In the genomic region with DNA sequence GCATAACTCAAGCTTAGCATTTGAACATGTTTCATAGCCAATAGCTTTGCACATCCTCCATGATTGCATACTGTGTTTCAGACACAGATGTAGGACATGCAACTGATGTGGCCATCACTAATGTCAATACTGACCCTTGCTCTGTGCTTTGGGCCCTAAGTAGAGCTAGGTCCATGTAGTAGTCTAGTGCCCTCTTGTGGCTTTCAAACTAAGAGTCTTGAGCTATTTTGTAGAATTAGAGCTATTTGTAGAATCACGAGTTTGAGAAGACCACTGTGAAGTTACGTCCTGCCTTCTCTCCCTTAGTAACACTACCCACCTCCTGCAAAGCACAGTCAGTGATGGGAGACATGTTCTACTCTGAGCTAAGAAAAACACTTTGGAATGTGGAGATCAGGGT, we compare ENCODE assay signal across 7 cellular contexts.
DNase-seq lines count a peak whose midpoint lies in the region; FAIRE-seq and TF ChIP-seq lines count a peak whose summit lies in the region.

No MANE protein-coding gene starts in this region.

- no peaks in the 10 kb centered on the region for H3K4me1 ChIP-seq in adrenal gland (replicated peaks in 1 of 2)

- H3K4me3 ChIP-seq in adrenal gland, result no peak overlapping the region

- TF ChIP-seq POLR2A in GM12891 (IDR thresholded peaks at IDR 0.05; ENCODE audit: low read depth, low read length) (no peak), adrenal gland (IDR thresholded peaks at IDR 0.05) (no peak)

- no peaks in the 10 kb centered on the region for H3K9me3 ChIP-seq in adrenal gland (replicated peaks in 1 of 3)

- no peak overlapping the region for H3K27ac ChIP-seq in adrenal gland

- H3K27me3 ChIP-seq in adrenal gland, result no peaks in the 10 kb centered on the region

- no peaks in the 10 kb centered on the region for H3K36me3 ChIP-seq in adrenal gland (replicated peaks in 1 of 2)

- FAIRE-seq in GM12891 (lab: Jason Lieb, UNC), result peak; percentile 60
- FAIRE-seq in urothelium cell line (lab: Jason Lieb, UNC), result no peak

- TF ChIP-seq CTCF in adrenal gland (IDR thresholded peaks at IDR 0.05), result peak; percentile 28 to 65 (median 56)

- intact Hi-C loops in adrenal gland (cut with DNase I), result loop anchor here in 1 of 2 donors (5.0 kb wide), 1 partner anchor 469 kb away; the partner anchor contains the start of gene IGFBP5

- WGBS in adrenal gland, 4 donors, result 41 to 66% (median 50%) methylated on average over 2 of the region's 2 CpGs

- no peak for DNase-seq in GM12891 (ENCODE audit: insufficient read length, low spot score)
- DNase-seq in NCI-H1105 treated with DMSO at 0.1 percent for 48 hours (lab: John Stamatoyannopoulos, UW), result peak; percentile 38
- DNase-seq in adrenal gland, result peak in 1 of 7 donors; percentile 11
- peak; percentile 47 for DNase-seq in iPS-NIHi11 (ENCODE audit: low spot score)
- peak; percentile 29 for DNase-seq in urothelium cell line (ENCODE audit: low spot score)
- no peak for DNase-seq in NK-92 (lab: John Stamatoyannopoulos, UW; ENCODE audit: unreplicated experiment)
- no peak for DNase-seq in activated T-cell treated with anti-CD3 and anti-CD28 coated beads, Interleukin-2, amount 50 U/mL, for 48 hours

TF ChIP-seq in GM12891, 5 proteins besides CTCF, POLR2A, EP300 and RAD21:
- no peak for TF ChIP-seq POU2F2 (IDR thresholded peaks at IDR 0.05; ENCODE audit: low read depth, low read length)
- no peak for TF ChIP-seq SPI1 (IDR thresholded peaks at IDR 0.05; ENCODE audit: low read depth, low read length)

Comparison
In these comparisons a context has a peak if more than half of its experiments do, and no peak if none do; other contexts are left out.
1. DNase-seq: peak in NCI-H1105 treated with DMSO at 0.1 percent for 48 hours (single experiment), iPS-NIHi11 (single experiment) and urothelium cell line (single experiment); none in GM12891 (single experiment), NK-92 (single experiment) and activated T-cell treated with anti-CD3 and anti-CD28 coated beads, Interleukin-2, amount 50 U/mL, for 48 hours (0 of 2).